Comparison of ENCODE assay signal across 1 cellular context in genomic region chr19:4908781-4909171, GRCh38.
TF ChIP-seq lines count a peak whose summit lies in the region.

No MANE protein-coding gene starts in this region.

TF ChIP-seq in HCT116, 20 proteins besides CTCF, POLR2A, EP300 and RAD21 (continued from another document):
- TF ChIP-seq, protein P1, sequence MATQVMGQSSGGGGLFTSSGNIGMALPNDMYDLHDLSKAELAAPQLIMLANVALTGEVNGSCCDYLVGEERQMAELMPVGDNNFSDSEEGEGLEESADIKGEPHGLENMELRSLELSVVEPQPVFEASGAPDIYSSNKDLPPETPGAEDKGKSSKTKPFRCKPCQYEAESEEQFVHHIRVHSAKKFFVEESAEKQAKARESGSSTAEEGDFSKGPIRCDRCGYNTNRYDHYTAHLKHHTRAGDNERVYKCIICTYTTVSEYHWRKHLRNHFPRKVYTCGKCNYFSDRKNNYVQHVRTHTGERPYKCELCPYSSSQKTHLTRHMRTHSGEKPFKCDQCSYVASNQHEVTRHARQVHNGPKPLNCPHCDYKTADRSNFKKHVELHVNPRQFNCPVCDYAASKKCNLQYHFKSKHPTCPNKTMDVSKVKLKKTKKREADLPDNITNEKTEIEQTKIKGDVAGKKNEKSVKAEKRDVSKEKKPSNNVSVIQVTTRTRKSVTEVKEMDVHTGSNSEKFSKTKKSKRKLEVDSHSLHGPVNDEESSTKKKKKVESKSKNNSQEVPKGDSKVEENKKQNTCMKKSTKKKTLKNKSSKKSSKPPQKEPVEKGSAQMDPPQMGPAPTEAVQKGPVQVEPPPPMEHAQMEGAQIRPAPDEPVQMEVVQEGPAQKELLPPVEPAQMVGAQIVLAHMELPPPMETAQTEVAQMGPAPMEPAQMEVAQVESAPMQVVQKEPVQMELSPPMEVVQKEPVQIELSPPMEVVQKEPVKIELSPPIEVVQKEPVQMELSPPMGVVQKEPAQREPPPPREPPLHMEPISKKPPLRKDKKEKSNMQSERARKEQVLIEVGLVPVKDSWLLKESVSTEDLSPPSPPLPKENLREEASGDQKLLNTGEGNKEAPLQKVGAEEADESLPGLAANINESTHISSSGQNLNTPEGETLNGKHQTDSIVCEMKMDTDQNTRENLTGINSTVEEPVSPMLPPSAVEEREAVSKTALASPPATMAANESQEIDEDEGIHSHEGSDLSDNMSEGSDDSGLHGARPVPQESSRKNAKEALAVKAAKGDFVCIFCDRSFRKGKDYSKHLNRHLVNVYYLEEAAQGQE (IDR thresholded peaks at IDR 0.05; ENCODE audit: low read depth), result no peak
- TF ChIP-seq MAX (IDR thresholded peaks at IDR 0.05) (no peak), YY1 (IDR thresholded peaks at IDR 0.05; ENCODE audit: extremely low read depth, insufficient replicate concordance, low read depth, low read length) (no peak)
